Comparison of ENCODE assay signal across 19 cellular contexts in genomic region chr5:83848928-83849327, GRCh38.
DNase-seq lines count a peak whose midpoint lies in the region; TF ChIP-seq lines count a peak whose summit lies in the region.
"Had no signal": no experiment of that assay in that cellular context is flagged by ENCODE, and none has a peak within 500 bp of the region (broad histone marks: within the 10 kb centered on the region; RNA-seq: fewer than 3 reads in every experiment).

No MANE protein-coding gene starts in this region.

- peak overlapping the region; percentile 35; the same call in 1 of the 2 replicates for H2AFZ ChIP-seq in GM23248
- H2AFZ ChIP-seq: GM23338 had no signal

- DNase-seq in CD1c-positive myeloid dendritic cell (ENCODE audit: extremely low spot score) = peak; percentile 16
- DNase-seq in GM23248 = no peak
- peak; percentile 31 for DNase-seq in NOMO-1 treated with DMSO at 0.1 percent for 48 hours (lab: John Stamatoyannopoulos, UW; ENCODE audit: unreplicated experiment)
- DNase-seq in dermis blood vessel endothelial cell = peak; percentile 0
- no peak for DNase-seq in coronary artery (ENCODE audit: low spot score)
- DNase-seq in T1000 (lab: John Stamatoyannopoulos, UW) = no peak
- no peak for DNase-seq in SHP77 treated with DMSO at 0.1 percent for 48 hours (lab: John Stamatoyannopoulos, UW)
- DNase-seq: DMS53; MG63; NCI-H1105; NCI-H2029 treated with DMSO at 0.1 percent for 48 hours; NCI-H226; NCI-H510A treated with DMSO at 0.1 percent for 48 hours; NCI-H748 treated with DMSO at 0.1 percent for 48 hours; NK-92 treated with Interleukin-12 subunit alpha and Interleukin-12 subunit beta, amount 100 ng/mL, for 24 hours; Right ventricle myocardium superior had no signal

- in situ Hi-C loops in GM23248 (cut with MboI) = no loop called here

- no peaks in the 10 kb centered on the region for H4K20me1 ChIP-seq in GM23248 (ENCODE audit: insufficient read depth)

- WGBS in GM23248 (ENCODE audit: low coverage in 1 of 2, low lambda C conversion rate in 2 of 2, missing lambda C conversion rate in 2 of 2), 2 experiments = 22 to 37% methylated on average over 2 of the region's 2 CpGs

- H3K4me3 ChIP-seq in GM23248 (no peak overlapping the region), coronary artery (no peak overlapping the region)
- H3K4me3 ChIP-seq: GM23338, HAP-1, MG63 had no signal

- TF ChIP-seq CTCF in coronary artery (IDR thresholded peaks at IDR 0.05) = no peak

- H3K9ac ChIP-seq in GM23248 = no peak overlapping the region

- peaks cover 15% of the 10 kb centered on the region for H3K4me1 ChIP-seq in GM23248 (ENCODE audit: insufficient read depth)
- H3K4me1 ChIP-seq: HAP-1 had no signal

- H3K79me2 ChIP-seq in GM23248 (ENCODE audit: insufficient read depth) = no peaks in the 10 kb centered on the region

- no peaks in the 10 kb centered on the region for H3F3A ChIP-seq in GM23248 (ENCODE audit: insufficient read depth)

- H3K27ac ChIP-seq in GM23248 (no peak overlapping the region), coronary artery (no peak overlapping the region)
- H3K27ac ChIP-seq: C4-2B had no signal

- H3K36me3 ChIP-seq in GM23248 (ENCODE audit: low read depth) = no peaks in the 10 kb centered on the region
- H3K36me3 ChIP-seq: HAP-1, MG63 had no signal

- H3K9me3 ChIP-seq in GM23248 (ENCODE audit: low read depth) = no peaks in the 10 kb centered on the region
- H3K9me3 ChIP-seq: HAP-1, MG63 had no signal

- H3K9me2 ChIP-seq in GM23248 (ENCODE audit: insufficient read depth) = no peaks in the 10 kb centered on the region

- H3K4me2 ChIP-seq in GM23248 (ENCODE audit: unreplicated experiment) = no peak overlapping the region
- H3K4me2 ChIP-seq: GM23338 had no signal

- no peaks in the 10 kb centered on the region for H3K27me3 ChIP-seq in GM23248 (replicated peaks; ENCODE audit: insufficient read depth)
- H3K27me3 ChIP-seq: MG63 had no signal

Comparison
In these comparisons a context has a peak if more than half of its experiments do, and no peak if none do; other contexts are left out.
1. DNase-seq: peak in CD1c-positive myeloid dendritic cell (single experiment), NOMO-1 treated with DMSO at 0.1 percent for 48 hours (single experiment) and dermis blood vessel endothelial cell (single experiment); none in GM23248 (single experiment), coronary artery (single experiment), T1000 (single experiment) and SHP77 treated with DMSO at 0.1 percent for 48 hours (single experiment).